Comparison of ENCODE assay signal across 9 cellular contexts in genomic region chr15:78937132-78937739, GRCh38. TPM values are rescaled to one million over a fixed set of nuclear protein-coding genes. Genes with fewer than 3 reads are reported as not detected.
DNase-seq lines count a peak whose midpoint lies in the region; ATAC-seq and TF ChIP-seq lines count a peak whose summit lies in the region.
"Had no signal": no experiment of that assay in that cellular context is flagged by ENCODE, and none has a peak within 500 bp of the region (broad histone marks: within the 10 kb centered on the region; RNA-seq: fewer than 3 reads in every experiment).

No MANE protein-coding gene starts in this region.

- H2AK5ac ChIP-seq in IMR-90 (ENCODE audit: low read depth, low read length): no peak overlapping the region

- H2BK15ac ChIP-seq in IMR-90 (ENCODE audit: low read depth, low read length): no peak overlapping the region

- H3K23ac ChIP-seq in IMR-90 (ENCODE audit: low read depth, low read length): no peak overlapping the region

- H4K20me1 ChIP-seq in IMR-90 (ENCODE audit: insufficient read depth, low read length): no peaks in the 10 kb centered on the region

- intact Hi-C loops in IMR-90 (cut with micrococcal nuclease): no loop called here

- no peak overlapping the region for H2AFZ ChIP-seq in IMR-90 (replicated peaks; ENCODE audit: low read length, poor library complexity)

- peaks cover 34% of the 10 kb centered on the region for H3K36me3 Mint-ChIP-seq in T-helper 2 cell treated with Interferon-gamma antibody and Interleukin-4, amounts not matched to agents 5 μg/mL and 100 μg/mL, for 36 hours (ENCODE audit: low read depth)
- H3K36me3 Mint-ChIP-seq in stimulated activated effector memory CD8-positive, alpha-beta T cell treated with anti-CD3 and anti-CD28 coated beads, Interleukin-12 subunit alpha, Interleukin-12 subunit beta, amount 100 ng/mL, for 72 hours: peaks cover 96% of the 10 kb centered on the region

- POLR2A ChIA-PET in IMR-90 (lab: Charles Lee; ENCODE audit: unreplicated experiment): no interaction called here

- no peak for TF ChIP-seq POLR2A in IMR-90 (IDR thresholded peaks at IDR 0.05; ENCODE audit: low read depth, low read length)

- no peak overlapping the region for H4K91ac ChIP-seq in IMR-90 (ENCODE audit: insufficient read depth, low read depth, low read length)

- TF ChIP-seq RAD21 in IMR-90 (IDR thresholded peaks at IDR 0.05; ENCODE audit: low read length): no peak

- peak overlapping the region; percentile 76 for H3K27ac Mint-ChIP-seq in T-helper 2 cell treated with Interferon-gamma antibody and Interleukin-4, amounts not matched to agents 5 μg/mL and 100 μg/mL, for 36 hours
- H3K27ac Mint-ChIP-seq in stimulated activated effector memory CD8-positive, alpha-beta T cell treated with anti-CD3 and anti-CD28 coated beads, Interleukin-12 subunit alpha, Interleukin-12 subunit beta, amount 100 ng/mL, for 72 hours: peak overlapping the region; percentile 72

- no peaks in the 10 kb centered on the region for H3K27me3 Mint-ChIP-seq in T-helper 2 cell treated with Interferon-gamma antibody and Interleukin-4, amounts not matched to agents 5 μg/mL and 100 μg/mL, for 36 hours (ENCODE audit: low read depth)

- no peak overlapping the region for H2BK120ac ChIP-seq in IMR-90 (ENCODE audit: low read depth, low read length)

- peaks cover 25% of the 10 kb centered on the region for H3K4me1 Mint-ChIP-seq in T-helper 2 cell treated with Interferon-gamma antibody and Interleukin-4, amounts not matched to agents 5 μg/mL and 100 μg/mL, for 36 hours (ENCODE audit: low read depth)
- H3K4me1 Mint-ChIP-seq in stimulated activated effector memory CD8-positive, alpha-beta T cell treated with anti-CD3 and anti-CD28 coated beads, Interleukin-12 subunit alpha, Interleukin-12 subunit beta, amount 100 ng/mL, for 72 hours: peaks cover 39% of the 10 kb centered on the region

- no peaks in the 10 kb centered on the region for H3K4me1 ChIP-seq in IMR-90 (ENCODE audit: control insufficient read depth, insufficient read depth, low read length)
- H3K4me1 ChIP-seq in HAP-1: no peaks in the 10 kb centered on the region

- no peak overlapping the region for H4K8ac ChIP-seq in IMR-90 (ENCODE audit: low read depth in 2 of 2, low read length in 2 of 2)

- dilution Hi-C loops in IMR-90 (cut with HindIII; ENCODE audit: low sequenced_read_pairs, unreplicated experiment): no loop called here

- TF ChIP-seq CTCF in IMR-90 (conservative IDR thresholded peaks at IDR 0.05; ENCODE audit: low read depth, low read length): no peak
- TF ChIP-seq CTCF in fibroblast of villous mesenchyme (IDR thresholded peaks at IDR 0.05; ENCODE audit: insufficient read depth, low read depth, low read length): no peak

- H3K9me3 Mint-ChIP-seq in T-helper 2 cell treated with Interferon-gamma antibody and Interleukin-4, amounts not matched to agents 5 μg/mL and 100 μg/mL, for 36 hours: no peaks in the 10 kb centered on the region
- H3K9me3 Mint-ChIP-seq in stimulated activated effector memory CD8-positive, alpha-beta T cell treated with anti-CD3 and anti-CD28 coated beads, Interleukin-12 subunit alpha, Interleukin-12 subunit beta, amount 100 ng/mL, for 72 hours: no peaks in the 10 kb centered on the region

- no peak overlapping the region for H3K4me2 ChIP-seq in IMR-90 (ENCODE audit: low read depth, low read length)

- CTCF ChIA-PET in IMR-90 (lab: Yijun Ruan, JAX): no interaction called here

- peak overlapping the region; percentile 9 for H2AK9ac ChIP-seq in IMR-90 (replicated peaks; ENCODE audit: low read depth, low read length, poor library complexity)

- H3K4ac ChIP-seq in IMR-90 (ENCODE audit: low read depth, low read length): no peak overlapping the region

- H3K36me3 ChIP-seq in IMR-90 (ENCODE audit: control insufficient read depth, insufficient read depth, low read length) (no peaks in the 10 kb centered on the region), HAP-1 (replicated peaks) (no peaks in the 10 kb centered on the region)

- DNase-seq in IMR-90 (no peak), fibroblast of villous mesenchyme (ENCODE audit: low read depth) (peak; percentile 43), DMS79 treated with DMSO at 0.1 percent for 48 hours (lab: John Stamatoyannopoulos, UW) (no peak), HAP-1 (ENCODE audit: low spot score in 2 of 2) (no peak), iPS-NIHi11 (ENCODE audit: low spot score) (no peak), AG08396 (ENCODE audit: low spot score) (no peak)
- peak; percentile 49 for DNase-seq in T-helper 2 cell treated with Interferon-gamma antibody and Interleukin-4, amounts not matched to agents 5 μg/mL and 100 μg/mL, for 36 hours (ENCODE audit: low spot score)
- DNase-seq in stimulated activated effector memory CD8-positive, alpha-beta T cell treated with anti-CD3 and anti-CD28 coated beads, Interleukin-12 subunit alpha, Interleukin-12 subunit beta, amount 100 ng/mL, for 72 hours (ENCODE audit: low spot score in 2 of 2): no peak
- DNase-seq: NCI-H1092 had no signal

- H3K4me3 ChIP-seq in IMR-90 (ENCODE audit: insufficient read depth, low read depth, low read length) (no peak overlapping the region), fibroblast of villous mesenchyme (ENCODE audit: low read depth, low read length) (no peak overlapping the region), HAP-1 (no peak overlapping the region)

- no TSS peak for BruUV-seq in IMR-90 (replicated peaks; lab: Mats Ljungman, UMichigan)

- 61% methylated on average over 3 of the region's 14 CpGs; no CpG with 5 or more reads in 1 of the 2 experiments for WGBS in IMR-90 (ENCODE audit: extremely low coverage in 2 of 2, insufficient read length in 1 of 2), 2 experiments

- H3K14ac ChIP-seq in IMR-90 (replicated peaks; ENCODE audit: low read depth, low read length): no peak overlapping the region

- H3K18ac ChIP-seq in IMR-90 (ENCODE audit: low read depth, low read length): no peak overlapping the region

- peak overlapping the region; percentile 73 for H3K4me3 Mint-ChIP-seq in T-helper 2 cell treated with Interferon-gamma antibody and Interleukin-4, amounts not matched to agents 5 μg/mL and 100 μg/mL, for 36 hours
- peak overlapping the region; percentile 70 for H3K4me3 Mint-ChIP-seq in stimulated activated effector memory CD8-positive, alpha-beta T cell treated with anti-CD3 and anti-CD28 coated beads, Interleukin-12 subunit alpha, Interleukin-12 subunit beta, amount 100 ng/mL, for 72 hours

- H3K27ac ChIP-seq in IMR-90 (ENCODE audit: insufficient read depth, low read length): no peak overlapping the region

- H3K27me3 ChIP-seq in IMR-90 (ENCODE audit: control insufficient read depth, insufficient read depth, low read length) (peaks cover 5% of the 10 kb centered on the region), HAP-1 (ENCODE audit: low read depth) (no peaks in the 10 kb centered on the region)

- no peak overlapping the region for H4K5ac ChIP-seq in IMR-90 (ENCODE audit: low read depth, low read length)

- no peak overlapping the region for H3K56ac ChIP-seq in IMR-90 (ENCODE audit: extremely low read depth, insufficient read depth, low read length)

- no peaks in the 10 kb centered on the region for H3K79me1 ChIP-seq in IMR-90 (ENCODE audit: low read depth in 1 of 2, low read length in 2 of 2)

- no peak for ATAC-seq in IMR-90 (ENCODE audit: low read depth)
- peak; percentile 50 for ATAC-seq in stimulated activated effector memory CD8-positive, alpha-beta T cell treated with anti-CD3 and anti-CD28 coated beads, Interleukin-12 subunit alpha, Interleukin-12 subunit beta, amount 100 ng/mL, for 72 hours

- in situ Hi-C loops in IMR-90 (cut with MboI; ENCODE audit: low sequenced_read_pairs) (no loop called here), HAP-1 (cut with MboI; ENCODE audit: low sequenced_read_pairs) (no loop called here)

- H3K9me3 ChIP-seq in IMR-90 (ENCODE audit: control insufficient read depth, insufficient read depth, low read length) (no peaks in the 10 kb centered on the region), HAP-1 (no peaks in the 10 kb centered on the region)

- H3K9me1 ChIP-seq in IMR-90 (ENCODE audit: insufficient read depth, low read length): no peaks in the 10 kb centered on the region

- H2BK20ac ChIP-seq in IMR-90 (ENCODE audit: low read depth, low read length): no peak overlapping the region

- H2BK5ac ChIP-seq in IMR-90 (ENCODE audit: low read depth, low read length, poor library complexity, severe bottlenecking): no peak overlapping the region

- no peak overlapping the region for H3K9ac ChIP-seq in IMR-90 (ENCODE audit: low read depth, low read length)

TF ChIP-seq in IMR-90, 13 proteins besides CTCF, POLR2A, EP300 and RAD21:
- TF ChIP-seq FOS (IDR thresholded peaks at IDR 0.05; ENCODE audit: low read depth, low read length) (no peak), USF2 (IDR thresholded peaks at IDR 0.05; ENCODE audit: low read depth, low read length) (no peak), NFE2L2 (IDR thresholded peaks at IDR 0.05; ENCODE audit: low read depth, low read length) (no peak)
TF ChIP-seq in IMR-90: peak in this region for 0.

RNA-seq across cellular contexts. Expression of gene CTSH, which starts 7.6 kb away (rescaled TPM):
- total RNA-seq in IMR-90 (2012; rRNA removed) (5.6 and 11.7 TPM in 2 replicates), fibroblast of villous mesenchyme (15.1 and 22.9 TPM in 2 replicates)
- 13.9 and 18.4 TPM in 2 replicates for polyA plus RNA-seq in IMR-90 (2012; rRNA removed)
- polyA plus RNA-seq in IMR-90 (2012; cell fraction: cytosol; rRNA removed): 7.8 and 8.4 TPM in 2 replicates
- 8.4 and 13.5 TPM in 2 replicates for polyA plus RNA-seq in IMR-90 (2012; cell fraction: nucleus; rRNA removed; ENCODE audit: low replicate concordance)

Comparison
In these comparisons a context has a peak if more than half of its experiments do, and no peak if none do; other contexts are left out.
1. DNase-seq: peak in T-helper 2 cell treated with Interferon-gamma antibody and Interleukin-4, amounts not matched to agents 5 μg/mL and 100 μg/mL, for 36 hours (single experiment) and fibroblast of villous mesenchyme (single experiment); none in IMR-90 (single experiment), stimulated activated effector memory CD8-positive, alpha-beta T cell treated with anti-CD3 and anti-CD28 coated beads, Interleukin-12 subunit alpha, Interleukin-12 subunit beta, amount 100 ng/mL, for 72 hours (0 of 2), DMS79 treated with DMSO at 0.1 percent for 48 hours (single experiment), HAP-1 (0 of 2), iPS-NIHi11 (single experiment) and AG08396 (single experiment).